ENCODE assay signal across 1 cellular context in the genomic region with DNA sequence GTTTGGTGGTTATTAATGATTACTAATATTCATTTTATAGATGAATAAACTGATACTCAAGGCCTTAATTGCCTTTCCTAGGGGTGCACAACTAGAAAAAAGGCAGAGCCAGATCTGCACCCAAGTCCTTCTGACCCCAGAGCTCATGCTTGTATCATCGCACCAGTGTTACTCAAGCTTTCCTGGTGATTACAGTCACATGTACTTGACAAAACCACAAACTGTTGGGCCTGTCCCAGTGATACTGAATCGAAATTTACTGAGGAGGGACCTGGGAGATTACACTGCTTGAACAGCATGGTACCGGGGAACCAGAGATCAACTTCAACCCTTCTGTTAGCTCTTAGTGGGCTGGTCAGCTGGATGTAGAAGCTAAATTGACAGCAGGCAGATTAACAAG.
TF ChIP-seq lines count a peak whose summit lies in the region.

No MANE protein-coding gene starts in this region.

TF ChIP-seq in IMR-90, 13 proteins besides CTCF, POLR2A, EP300 and RAD21 (continued from another document):
- TF ChIP-seq, protein P1, sequence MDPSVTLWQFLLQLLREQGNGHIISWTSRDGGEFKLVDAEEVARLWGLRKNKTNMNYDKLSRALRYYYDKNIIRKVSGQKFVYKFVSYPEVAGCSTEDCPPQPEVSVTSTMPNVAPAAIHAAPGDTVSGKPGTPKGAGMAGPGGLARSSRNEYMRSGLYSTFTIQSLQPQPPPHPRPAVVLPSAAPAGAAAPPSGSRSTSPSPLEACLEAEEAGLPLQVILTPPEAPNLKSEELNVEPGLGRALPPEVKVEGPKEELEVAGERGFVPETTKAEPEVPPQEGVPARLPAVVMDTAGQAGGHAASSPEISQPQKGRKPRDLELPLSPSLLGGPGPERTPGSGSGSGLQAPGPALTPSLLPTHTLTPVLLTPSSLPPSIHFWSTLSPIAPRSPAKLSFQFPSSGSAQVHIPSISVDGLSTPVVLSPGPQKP (IDR thresholded peaks at IDR 0.05; ENCODE audit: borderline replicate concordance, low read depth, low read length), result no peak
- no peak for TF ChIP-seq USF2 (IDR thresholded peaks at IDR 0.05; ENCODE audit: low read depth, low read length)
- TF ChIP-seq FOS (IDR thresholded peaks at IDR 0.05; ENCODE audit: low read depth, low read length), result no peak
- TF ChIP-seq RFX5 (IDR thresholded peaks at IDR 0.05; ENCODE audit: low read depth, low read length), result no peak
- no peak for TF ChIP-seq MAFK (IDR thresholded peaks at IDR 0.05; ENCODE audit: low read depth, low read length)
- TF ChIP-seq NFE2L2 (IDR thresholded peaks at IDR 0.05; ENCODE audit: low read depth, low read length), result no peak
- no peak for TF ChIP-seq RCOR1 (IDR thresholded peaks at IDR 0.05; ENCODE audit: insufficient replicate concordance, low read length)
- TF ChIP-seq BHLHE40 (IDR thresholded peaks at IDR 0.05; ENCODE audit: low read depth, low read length), result no peak
- no peak for TF ChIP-seq SMC3 (IDR thresholded peaks at IDR 0.05; ENCODE audit: low read depth, low read length)
- no peak for TF ChIP-seq MAZ (IDR thresholded peaks at IDR 0.05; ENCODE audit: borderline replicate concordance, low read depth, low read length)
- no peak for TF ChIP-seq MXI1 (IDR thresholded peaks at IDR 0.05; ENCODE audit: borderline replicate concordance, low read depth, low read length)
TF ChIP-seq in IMR-90: peak in this region for 0.
